16 cellular contexts compared by ENCODE assay signal in genomic region chr22:26618487-26618886, GRCh38. TPM values are rescaled to one million over a fixed set of nuclear protein-coding genes. Genes with fewer than 3 reads are reported as not detected.
DNase-seq lines count a peak whose midpoint lies in the region; ATAC-seq, FAIRE-seq and TF ChIP-seq lines count a peak whose summit lies in the region.
"Had no signal": no experiment of that assay in that cellular context is flagged by ENCODE, and none has a peak within 500 bp of the region (broad histone marks: within the 10 kb centered on the region; RNA-seq: fewer than 3 reads in every experiment).

No MANE protein-coding gene starts in this region.

- no peaks in the 10 kb centered on the region for H3K27me3 Mint-ChIP-seq in activated naive CD8-positive, alpha-beta T cell treated with anti-CD3 and anti-CD28 coated beads, Interleukin-2, amount 50 U/mL, for 24 hours

- in situ Hi-C loops in K562 (cut with MboI): no loop called here

- no peaks in the 10 kb centered on the region for H3K9me3 Mint-ChIP-seq in activated naive CD8-positive, alpha-beta T cell treated with anti-CD3 and anti-CD28 coated beads, Interleukin-2, amount 50 U/mL, for 24 hours

- no peak for TF ChIP-seq POLR2A in GM12891 (IDR thresholded peaks at IDR 0.05; ENCODE audit: low read depth, low read length)
- no peak for TF ChIP-seq POLR2A in K562 (conservative IDR thresholded peaks at IDR 0.05)

- 17% methylated on average over 8 of the region's 9 CpGs for WGBS in K562 (ENCODE audit: insufficient coverage, low coverage, missing lambda C conversion rate)

- no peaks in the 10 kb centered on the region for H3K36me3 Mint-ChIP-seq in activated naive CD8-positive, alpha-beta T cell treated with anti-CD3 and anti-CD28 coated beads, Interleukin-2, amount 50 U/mL, for 24 hours (ENCODE audit: low read depth)

- H3K36me3 ChIP-seq in BLaER1 (no peaks in the 10 kb centered on the region), K562 (ENCODE audit: control insufficient read depth, insufficient read depth, low read length) (no peaks in the 10 kb centered on the region)

- no peaks in the 10 kb centered on the region for H3K9me3 ChIP-seq in BLaER1
- no peaks in the 10 kb centered on the region for H3K9me3 ChIP-seq in K562 (replicated peaks; ENCODE audit: control insufficient read depth, insufficient read depth, low read depth, low read length)
- H3K9me3 ChIP-seq: A549 had no signal

- POLR2A ChIA-PET in K562 (lab: Yijun Ruan, JAX): no interaction called here

- no peak overlapping the region for H3K4me3 Mint-ChIP-seq in activated naive CD8-positive, alpha-beta T cell treated with anti-CD3 and anti-CD28 coated beads, Interleukin-2, amount 50 U/mL, for 24 hours

- H3K27ac ChIP-seq in BLaER1: peak overlapping the region; percentile 88
- H3K27ac ChIP-seq in K562 (ENCODE audit: extremely low read depth, low read depth, low read length): peak overlapping the region; percentile 75
- H3K27ac ChIP-seq: A549 had no signal

- H3K79me2 ChIP-seq in K562 (ENCODE audit: control insufficient read depth, insufficient read depth, low read length): no peaks in the 10 kb centered on the region

- FAIRE-seq in GM12891 (lab: Jason Lieb, UNC) (peak; percentile 51), K562 (lab: Jason Lieb, UNC) (peak; percentile 60)
- FAIRE-seq: A549 had no signal

- no TSS peak for BruUV-seq in K562 (replicated peaks; lab: Mats Ljungman, UMichigan)

- no peak for TF ChIP-seq CTCF in K562 (IDR thresholded peaks at IDR 0.05 in 2 of 3, conservative IDR thresholded peaks at IDR 0.05 in 1 of 3; ENCODE audit: insufficient read depth in 2 of 3, low read depth in 1 of 3, low read length in 3 of 3)

- DNase-seq in GM12891 (ENCODE audit: insufficient read length, low spot score) (no peak), K562 (ENCODE audit: extremely low read depth in 1 of 4, low spot score in 3 of 4) (no peak), sciatic nerve (ENCODE audit: low spot score) (no peak), nucleus accumbens (lab: John Stamatoyannopoulos, UW) (no peak), SK-N-DZ (ENCODE audit: low spot score) (no peak)
- no peak for DNase-seq in activated naive CD8-positive, alpha-beta T cell treated with anti-CD3 and anti-CD28 coated beads, Interleukin-2, amount 50 U/mL, for 24 hours
- DNase-seq: DMS79 treated with DMSO at 0.1 percent for 48 hours, GOT3, NCI-H1417 treated with DMSO at 0.1 percent for 48 hours, NCI-H187 treated with DMSO at 0.1 percent for 48 hours, NCI-H226, NCI-H524, NCI-H82 had no signal

- H3K27ac Mint-ChIP-seq in activated naive CD8-positive, alpha-beta T cell treated with anti-CD3 and anti-CD28 coated beads, Interleukin-2, amount 50 U/mL, for 24 hours: no peak overlapping the region

- H3K9me1 ChIP-seq in K562 (ENCODE audit: control insufficient read depth, insufficient read depth, low read length): no peaks in the 10 kb centered on the region

- H3K4me3 ChIP-seq in BLaER1: no peak overlapping the region
- no peak overlapping the region for H3K4me3 ChIP-seq in K562
- H3K4me3 ChIP-seq: A549 had no signal

- CTCF ChIA-PET in K562 (lab: Yijun Ruan, JAX; ENCODE audit: low intra/inter-chr PET ratio): no interaction called here

- intact Hi-C loops in K562 (cut with micrococcal nuclease): no loop called here
- intact Hi-C loops in sciatic nerve (cut with DNase I): no loop called here

- H4K20me1 ChIP-seq in BLaER1 (no peaks in the 10 kb centered on the region), K562 (replicated peaks; ENCODE audit: control insufficient read depth, insufficient read depth, low read length) (no peaks in the 10 kb centered on the region)

- no peak for TF ChIP-seq EP300 in K562 (IDR thresholded peaks at IDR 0.05; ENCODE audit: low read length)

- peak overlapping the region; percentile 86 for H3K4me2 ChIP-seq in BLaER1
- H3K4me2 ChIP-seq in K562 (ENCODE audit: insufficient read depth, low read length): peak overlapping the region; percentile 57; the same call in 1 of the 2 replicates
- H3K4me2 ChIP-seq: A549 had no signal

- H3K27me3 ChIP-seq in BLaER1: no peaks in the 10 kb centered on the region
- no peaks in the 10 kb centered on the region for H3K27me3 ChIP-seq in K562 (ENCODE audit: control insufficient read depth in 2 of 2, insufficient read depth in 2 of 2, low read length in 2 of 2)

- peak; percentile 8; the same call in 1 of the 3 replicates for ATAC-seq in K562
- peak; percentile 17 for ATAC-seq in sciatic nerve
- no peak for ATAC-seq in activated naive CD8-positive, alpha-beta T cell treated with anti-CD3 and anti-CD28 coated beads, Interleukin-2, amount 50 U/mL, for 24 hours
- ATAC-seq: A549 had no signal

- H2AFZ ChIP-seq in K562 (ENCODE audit: low read depth, low read length): peak overlapping the region; percentile 83

- TF ChIP-seq RAD21 in K562 (CRISPR knock-in tag; conservative IDR thresholded peaks at IDR 0.05 in 1 of 2, IDR thresholded peaks at IDR 0.05 in 1 of 2): no peak

- H3K9ac ChIP-seq in BLaER1 (peak overlapping the region; percentile 74; the same call in 1 of the 2 replicates), K562 (ENCODE audit: insufficient read depth in 1 of 2, low read depth in 2 of 2, low read length in 2 of 2) (peak overlapping the region; percentile 59 to 84; a peak in 2 of 4 replicates)

- H3K4me1 ChIP-seq in BLaER1: peaks cover 65% of the 10 kb centered on the region
- peaks cover 45 to 48% of the 10 kb centered on the region in 2 experiments for H3K4me1 ChIP-seq in K562 (replicated peaks in 1 of 2; ENCODE audit: control insufficient read depth in 2 of 2, insufficient read depth in 2 of 2, low read length in 2 of 2)
- H3K4me1 ChIP-seq: A549 had no signal

- peaks cover 9% of the 10 kb centered on the region for H3K4me1 Mint-ChIP-seq in activated naive CD8-positive, alpha-beta T cell treated with anti-CD3 and anti-CD28 coated beads, Interleukin-2, amount 50 U/mL, for 24 hours

RNA-seq across cellular contexts. Expression of gene CRYBB1, which starts 0.7 kb away (rescaled TPM):
- polyA plus RNA-seq in GM12891 (2012; ENCODE audit: low read depth, missing spikeins): not detected
- not detected in 2 replicates for total RNA-seq in K562 (2011; cell fraction: chromatin; rRNA removed; ENCODE audit: low replicate concordance)
- total RNA-seq in K562 (2011; cell fraction: nucleolus; rRNA removed): not detected in 2 replicates
- not detected in 2 replicates for total RNA-seq in K562 (2011; cell fraction: nucleoplasm; rRNA removed)
- 0.29 and 0.45 TPM in 2 replicates for total RNA-seq in K562 (2014; rRNA removed)
- total RNA-seq in K562 (2014; rRNA removed; fragmentation: Illumina TruSeq; extraction: Trizol): not detected in 2 replicates
- total RNA-seq in K562 (2015; rRNA removed; fragmentation: Illumina TruSeq; extraction: Trizol): not detected in 2 replicates
- 0.16 and 0.22 TPM in 2 replicates for total RNA-seq in K562 (2021)
- polyA plus RNA-seq in K562 (2011; rRNA removed): 0.12 and 0.17 TPM in 2 replicates
- polyA plus RNA-seq in K562 (2011; cell fraction: cytosol; rRNA removed): 0.53 and 1.1 TPM in 2 replicates
- not detected in 2 replicates for polyA plus RNA-seq in K562 (2011; cell fraction: nucleus; rRNA removed)
- 0.12 and 0.42 TPM in 2 replicates for polyA plus RNA-seq in K562 (2012)
- 0.26 and 0.33 TPM in 2 replicates for polyA plus RNA-seq in K562 (2014; fragmentation: Illumina TruSeq; extraction: Trizol)
- under 1 TPM; 0.18 to 0.41 TPM for polyA plus RNA-seq in K562 (2014; fragmentation: Nextera tagmentation; extraction: Ambion mirVana)
- polyA plus RNA-seq in K562 (2014; rRNA removed): 0.38 and 0.42 TPM in 2 replicates
- not detected in 2 replicates for polyA minus RNA-seq in K562 (2011; rRNA and poly(A)+ RNA removed)
- polyA minus RNA-seq in K562 (2011; cell fraction: cytosol; rRNA and poly(A)+ RNA removed): not detected in 2 replicates
- polyA minus RNA-seq in K562 (2011; cell fraction: nucleus; rRNA and poly(A)+ RNA removed): not detected in 2 replicates
- 0.76 TPM for total RNA-seq in sciatic nerve
- 0.50 and 1.3 TPM in 2 replicates for polyA plus RNA-seq in SK-N-DZ (2014; cell fraction: cytosol; rRNA removed)
- polyA plus RNA-seq in SK-N-DZ (2014; cell fraction: nucleus; rRNA removed): 0.14 and 0.35 TPM in 2 replicates
- total RNA-seq: M059J had no signal
- polyA plus RNA-seq: A549 had no signal

RNA-seq across cellular contexts. Expression of gene CRYBA4, which starts 3.3 kb away (rescaled TPM):
- 0.28 TPM for polyA plus RNA-seq in GM12891 (2012; ENCODE audit: low read depth, missing spikeins)
- 0.56 TPM in 1 of 2 replicates, not detected in the other for total RNA-seq in K562 (2011; cell fraction: chromatin; rRNA removed; ENCODE audit: low replicate concordance)
- 0.67 TPM in 1 of 2 replicates, not detected in the other for total RNA-seq in K562 (2011; cell fraction: nucleolus; rRNA removed)
- total RNA-seq in K562 (2011; cell fraction: nucleoplasm; rRNA removed): not detected in 2 replicates
- total RNA-seq in K562 (2014; rRNA removed) (0.73 and 1.6 TPM in 2 replicates), K562 (2014; rRNA removed; fragmentation: Illumina TruSeq; extraction: Trizol) (0.32 and 0.76 TPM in 2 replicates), K562 (2015; rRNA removed; fragmentation: Illumina TruSeq; extraction: Trizol) (0.34 and 0.69 TPM in 2 replicates), K562 (2021) (3.3 and 3.9 TPM in 2 replicates), sciatic nerve (not detected)
- polyA plus RNA-seq in K562 (2011; rRNA removed) (1.7 and 1.9 TPM in 2 replicates), K562 (2014; fragmentation: Illumina TruSeq; extraction: Trizol) (0.59 and 0.60 TPM in 2 replicates), K562 (2014; fragmentation: Nextera tagmentation; extraction: Ambion mirVana) (1 to 10 TPM; 1.6 to 2.1 TPM), K562 (2014; rRNA removed) (0.93 and 2.1 TPM in 2 replicates)
- 0.47 and 1.5 TPM in 2 replicates for polyA plus RNA-seq in K562 (2011; cell fraction: cytosol; rRNA removed)
- polyA plus RNA-seq in K562 (2011; cell fraction: nucleus; rRNA removed): 0.35 and 1.1 TPM in 2 replicates
- 1.7 and 2.1 TPM in 2 replicates for polyA plus RNA-seq in K562 (2012)
- not detected in 2 replicates for polyA minus RNA-seq in K562 (2011; rRNA and poly(A)+ RNA removed)
- not detected in 2 replicates for polyA minus RNA-seq in K562 (2011; cell fraction: cytosol; rRNA and poly(A)+ RNA removed)
- polyA minus RNA-seq in K562 (2011; cell fraction: nucleus; rRNA and poly(A)+ RNA removed): not detected in 2 replicates
- polyA plus RNA-seq in SK-N-DZ (2014; cell fraction: cytosol; rRNA removed): not detected in 2 replicates
- polyA plus RNA-seq in SK-N-DZ (2014; cell fraction: nucleus; rRNA removed): not detected in 2 replicates
- total RNA-seq: M059J had no signal
- polyA plus RNA-seq: A549 had no signal

RNA-seq across cellular contexts. Expression of gene TPST2, which starts 28.6 kb away (rescaled TPM):
- 13.3 TPM for polyA plus RNA-seq in GM12891 (2012; ENCODE audit: low read depth, missing spikeins)
- total RNA-seq in K562 (2011; cell fraction: chromatin; rRNA removed; ENCODE audit: low replicate concordance): 183 and 357 TPM in 2 replicates
- 260 and 261 TPM in 2 replicates for total RNA-seq in K562 (2011; cell fraction: nucleolus; rRNA removed)
- 278 and 313 TPM in 2 replicates for total RNA-seq in K562 (2011; cell fraction: nucleoplasm; rRNA removed)
- 73.7 and 94.7 TPM in 2 replicates for total RNA-seq in K562 (2014; rRNA removed)
- total RNA-seq in K562 (2014; rRNA removed; fragmentation: Illumina TruSeq; extraction: Trizol): 26.3 and 26.6 TPM in 2 replicates
- total RNA-seq in K562 (2015; rRNA removed; fragmentation: Illumina TruSeq; extraction: Trizol): 34.7 and 38.8 TPM in 2 replicates
- total RNA-seq in K562 (2021): 88.7 and 92.1 TPM in 2 replicates
- polyA plus RNA-seq in K562 (2011; rRNA removed): 123 and 126 TPM in 2 replicates
- polyA plus RNA-seq in K562 (2011; cell fraction: cytosol; rRNA removed): 164 and 307 TPM in 2 replicates
- polyA plus RNA-seq in K562 (2011; cell fraction: nucleus; rRNA removed): 121 and 197 TPM in 2 replicates
- 61.7 and 68.9 TPM in 2 replicates for polyA plus RNA-seq in K562 (2012)
- 60.1 and 64.7 TPM in 2 replicates for polyA plus RNA-seq in K562 (2014; fragmentation: Illumina TruSeq; extraction: Trizol)
- 10 to 100 TPM; 14.2 to 18.2 TPM for polyA plus RNA-seq in K562 (2014; fragmentation: Nextera tagmentation; extraction: Ambion mirVana)
- polyA plus RNA-seq in K562 (2014; rRNA removed): 85.0 and 92.3 TPM in 2 replicates
- 55.9 and 90.2 TPM in 2 replicates for polyA minus RNA-seq in K562 (2011; rRNA and poly(A)+ RNA removed)
- polyA minus RNA-seq in K562 (2011; cell fraction: cytosol; rRNA and poly(A)+ RNA removed): 71.9 and 98.8 TPM in 2 replicates
- polyA minus RNA-seq in K562 (2011; cell fraction: nucleus; rRNA and poly(A)+ RNA removed): 53.2 and 63.2 TPM in 2 replicates
- 26.6 TPM for total RNA-seq in sciatic nerve
- 22.5 and 24.2 TPM in 2 replicates for polyA plus RNA-seq in SK-N-DZ (2014; cell fraction: cytosol; rRNA removed)
- polyA plus RNA-seq in SK-N-DZ (2014; cell fraction: nucleus; rRNA removed): 16.5 and 17.6 TPM in 2 replicates

RNA-seq across cellular contexts. Expression of gene MIAT, which starts 38.9 kb away (rescaled TPM):
- polyA plus RNA-seq in GM12891 (2012; ENCODE audit: low read depth, missing spikeins): 1.2 TPM
- total RNA-seq in K562 (2011; cell fraction: chromatin; rRNA removed; ENCODE audit: low replicate concordance): 3.3 and 4.4 TPM in 2 replicates
- 2.5 TPM in 2 replicates for total RNA-seq in K562 (2011; cell fraction: nucleolus; rRNA removed)
- 4.2 and 6.1 TPM in 2 replicates for total RNA-seq in K562 (2011; cell fraction: nucleoplasm; rRNA removed)
- total RNA-seq in K562 (2014; rRNA removed) (0.24 and 0.32 TPM in 2 replicates), K562 (2014; rRNA removed; fragmentation: Illumina TruSeq; extraction: Trizol) (0.35 and 0.58 TPM in 2 replicates), K562 (2015; rRNA removed; fragmentation: Illumina TruSeq; extraction: Trizol) (0.30 and 0.58 TPM in 2 replicates), K562 (2021) (0.63 and 0.93 TPM in 2 replicates), sciatic nerve (2.7 TPM)
- polyA plus RNA-seq in K562 (2011; rRNA removed) (0.55 and 0.63 TPM in 2 replicates), K562 (2014; fragmentation: Illumina TruSeq; extraction: Trizol) (0.19 and 0.39 TPM in 2 replicates), K562 (2014; fragmentation: Nextera tagmentation; extraction: Ambion mirVana) (under 1 TPM; 0.03 to 0.04 TPM), K562 (2014; rRNA removed) (0.34 and 0.61 TPM in 2 replicates)
- 0.21 and 0.40 TPM in 2 replicates for polyA plus RNA-seq in K562 (2011; cell fraction: cytosol; rRNA removed)
- 2.2 and 2.7 TPM in 2 replicates for polyA plus RNA-seq in K562 (2011; cell fraction: nucleus; rRNA removed)
- polyA plus RNA-seq in K562 (2012): 0.68 and 0.78 TPM in 2 replicates
- polyA minus RNA-seq in K562 (2011; rRNA and poly(A)+ RNA removed): 0.95 and 1.1 TPM in 2 replicates
- not detected in 2 replicates for polyA minus RNA-seq in K562 (2011; cell fraction: cytosol; rRNA and poly(A)+ RNA removed)
- polyA minus RNA-seq in K562 (2011; cell fraction: nucleus; rRNA and poly(A)+ RNA removed): 1.6 TPM in 2 replicates
- polyA plus RNA-seq in SK-N-DZ (2014; cell fraction: cytosol; rRNA removed): 53.7 and 94.7 TPM in 2 replicates
- 509 and 691 TPM in 2 replicates for polyA plus RNA-seq in SK-N-DZ (2014; cell fraction: nucleus; rRNA removed)
